19 cellular contexts compared by ENCODE assay signal in the genomic region with DNA sequence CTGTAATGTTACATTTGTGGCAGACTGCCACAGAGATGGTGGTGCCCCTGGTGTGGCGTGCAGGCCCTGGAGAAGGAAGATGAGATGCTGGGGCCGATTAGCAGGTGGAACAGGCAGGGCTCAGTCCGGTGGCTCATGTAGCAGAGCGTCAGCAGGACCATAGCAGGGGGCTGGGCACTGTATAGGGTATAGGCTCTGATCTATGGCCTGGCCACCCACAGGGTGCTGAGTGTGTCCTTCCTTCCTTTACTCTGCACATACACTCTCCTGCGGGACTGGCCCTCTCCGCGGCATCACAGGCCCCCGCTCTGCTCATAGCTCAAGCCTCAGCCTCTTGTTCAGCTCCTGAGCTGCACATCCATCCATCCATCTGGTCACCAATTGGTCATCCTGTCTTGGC.
"Had no signal": no experiment of that assay in that cellular context is flagged by ENCODE, and none has a peak within 500 bp of the region (broad histone marks: within the 10 kb centered on the region; RNA-seq: fewer than 3 reads in every experiment).

No MANE protein-coding gene starts in this region.

- FAIRE-seq: TTC549 had no signal

- DNase-seq: activated CD4-positive, CD25-positive, alpha-beta regulatory T cell; activated CD8-positive, alpha-beta memory T cell treated with anti-CD3 and anti-CD28 coated beads, Interleukin-2, amount 50 U/mL, for 4 hours; activated CD8-positive, alpha-beta T cell treated with anti-CD3 and anti-CD28 coated beads for 36 hours; activated gamma-delta T cell treated with Interleukin-2 at 50 U/mL for 16 hours; activated naive CD4-positive, alpha-beta T cell treated with anti-CD3 and anti-CD28 coated beads, Interleukin-2, amount 10 ng/mL, durations not matched to agents 7 days and 5 days; activated naive CD8-positive, alpha-beta T cell treated with anti-CD3 and anti-CD28 coated beads for 36 hours; activated T-cell treated with anti-CD3 and anti-CD28 coated beads, Interleukin-2, amount 50 U/mL, for 72 hours; Kasumi-1; KBM-7; NCI-H1436 treated with DMSO at 0.1 percent for 48 hours; NCI-H187; NCI-H226; NCI-H510A; NCI-H526 treated with DMSO at 0.1 percent for 48 hours; T-cell; T-helper 2 cell; T1000 had no signal

- ATAC-seq: activated CD8-positive, alpha-beta T cell treated with anti-CD3 and anti-CD28 coated beads for 36 hours; activated T-cell treated with anti-CD3 and anti-CD28 coated beads, Interleukin-2, amount 50 U/mL, for 72 hours; T-cell had no signal

- H3K4me3 ChIP-seq: SK-N-MC had no signal

- H3K27ac ChIP-seq: SK-N-MC had no signal
